In the genomic region with DNA sequence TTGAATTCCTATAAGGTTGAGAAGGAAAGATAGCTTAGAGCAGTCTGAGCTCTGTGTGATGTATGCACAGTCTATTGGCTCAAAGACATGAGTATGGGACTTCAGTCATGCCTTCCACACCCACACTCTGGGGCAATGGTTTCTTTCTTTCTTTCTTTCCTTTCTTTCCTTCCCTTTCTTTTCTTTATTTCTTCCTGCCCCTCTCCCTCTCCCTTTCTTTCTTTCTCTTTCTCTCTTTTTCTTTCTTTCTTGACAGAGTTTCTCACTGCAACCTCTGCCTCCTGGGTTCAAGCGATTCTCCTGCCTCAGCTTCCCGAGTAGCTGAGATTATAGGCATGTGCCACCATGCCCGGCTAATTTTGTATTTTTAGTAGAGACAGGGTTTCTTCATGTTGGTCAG, we compare ENCODE assay signal across 4 cellular contexts. TPM values are rescaled to one million over a fixed set of nuclear protein-coding genes. Genes with fewer than 3 reads are reported as not detected.
"Had no signal": no experiment of that assay in that cellular context is flagged by ENCODE, and none has a peak within 500 bp of the region (broad histone marks: within the 10 kb centered on the region; RNA-seq: fewer than 3 reads in every experiment).

No MANE protein-coding gene starts in this region.

RNA-seq across cellular contexts. Expression of a gene that starts 49.6 kb away (rescaled TPM):
- total RNA-seq: GM23338, H1, HT-29 had no signal
- polyA plus RNA-seq: GM23338, IgD-negative memory B cell had no signal

RNA-seq across cellular contexts. Expression of a gene that starts 54.9 kb away (rescaled TPM):
- total RNA-seq: GM23338 had no signal
- polyA plus RNA-seq: IgD-negative memory B cell had no signal
